2 cellular contexts compared by ENCODE assay signal in the genomic region with DNA sequence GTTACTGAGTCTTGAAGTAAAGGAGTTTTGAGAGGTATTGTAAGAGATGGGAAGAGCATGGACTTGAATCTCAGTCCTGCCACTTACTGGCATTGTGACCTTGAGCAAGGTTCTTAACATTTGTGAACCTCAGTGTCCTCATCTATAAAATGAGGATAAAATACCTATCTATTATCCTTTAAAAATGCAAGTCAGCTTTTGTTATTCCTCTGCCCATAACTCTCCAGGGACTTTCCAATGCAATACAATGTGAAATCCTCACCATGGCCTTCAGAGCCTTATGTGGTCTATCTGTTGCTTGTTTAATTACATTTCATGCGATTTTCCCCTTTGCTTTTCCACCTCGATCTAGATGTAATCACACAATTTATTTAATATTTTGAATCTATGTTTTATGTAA.
TF ChIP-seq lines count a peak whose summit lies in the region.

No MANE protein-coding gene starts in this region.

TF ChIP-seq in HepG2, 621 proteins besides CTCF, POLR2A, EP300 and RAD21:
- TF ChIP-seq MAFF (IDR thresholded peaks at IDR 0.05; ENCODE audit: low read depth, low read length) (peak; percentile 51), ZNF670 (CRISPR knock-in tag; IDR thresholded peaks at IDR 0.05; ENCODE audit: borderline replicate concordance) (no peak), DNMT3B (CRISPR knock-in tag; conservative IDR thresholded peaks at IDR 0.05) (no peak), MAFK (conservative IDR thresholded peaks at IDR 0.05 in 1 of 2, IDR thresholded peaks at IDR 0.05 in 1 of 2; ENCODE audit: low read length in 2 of 2) (peak; percentile 47 to 60; a peak in 3 of 4 replicates), SRF (IDR thresholded peaks at IDR 0.05; ENCODE audit: low read depth, low read length) (no peak), RBFOX2 (IDR thresholded peaks at IDR 0.05; ENCODE audit: low read depth, low read length) (peak; percentile 43; the same call in 1 of the 2 replicates), PCBP1 (IDR thresholded peaks at IDR 0.05; ENCODE audit: borderline replicate concordance, low read depth, low read length) (no peak), RXRB (CRISPR knock-in tag; IDR thresholded peaks at IDR 0.05; ENCODE audit: borderline replicate concordance) (no peak), PAWR (CRISPR knock-in tag; IDR thresholded peaks at IDR 0.05; ENCODE audit: borderline replicate concordance) (no peak), HMGA1 (CRISPR knock-in tag; conservative IDR thresholded peaks at IDR 0.05) (no peak)

TF ChIP-seq in K562, 482 proteins besides CTCF, POLR2A, EP300 and RAD21:
- peak; percentile 56; the same call in 1 of the 2 replicates for TF ChIP-seq ZNF316 (IDR thresholded peaks at IDR 0.05)
- peak; percentile 13; the same call in 1 of the 2 replicates for TF ChIP-seq MAFF (IDR thresholded peaks at IDR 0.05; ENCODE audit: low read length)
- TF ChIP-seq PHTF2 (CRISPR knock-in tag; IDR thresholded peaks at IDR 0.05), result no peak
- peak; percentile 26; the same call in 1 of the 2 replicates for TF ChIP-seq C11orf30 (IDR thresholded peaks at IDR 0.05; ENCODE audit: low read depth)
- TF ChIP-seq MAFG (tag; conservative IDR thresholded peaks at IDR 0.05), result 0 out of 2 replicates have a peak, but pooled peaks have one; percentile 17
- TF ChIP-seq, protein P1, sequence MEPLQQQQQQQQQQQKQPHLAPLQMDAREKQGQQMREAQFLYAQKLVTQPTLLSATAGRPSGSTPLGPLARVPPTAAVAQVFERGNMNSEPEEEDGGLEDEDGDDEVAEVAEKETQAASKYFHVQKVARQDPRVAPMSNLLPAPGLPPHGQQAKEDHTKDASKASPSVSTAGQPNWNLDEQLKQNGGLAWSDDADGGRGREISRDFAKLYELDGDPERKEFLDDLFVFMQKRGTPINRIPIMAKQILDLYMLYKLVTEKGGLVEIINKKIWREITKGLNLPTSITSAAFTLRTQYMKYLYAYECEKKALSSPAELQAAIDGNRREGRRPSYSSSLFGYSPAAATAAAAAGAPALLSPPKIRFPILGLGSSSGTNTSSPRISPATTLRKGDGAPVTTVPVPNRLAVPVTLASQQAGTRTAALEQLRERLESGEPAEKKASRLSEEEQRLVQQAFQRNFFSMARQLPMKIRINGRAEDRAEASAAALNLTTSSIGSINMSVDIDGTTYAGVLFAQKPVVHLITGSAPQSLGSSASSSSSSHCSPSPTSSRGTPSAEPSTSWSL (CRISPR knock-in tag; IDR thresholded peaks at IDR 0.05; ENCODE audit: borderline replicate concordance), result no peak
TF ChIP-seq in K562: peak in this region for 4.
